Comparison of ENCODE assay signal across 9 cellular contexts in genomic region chr3:38139652-38140051, GRCh38. TPM values are rescaled to one million over a fixed set of nuclear protein-coding genes. Genes with fewer than 3 reads are reported as not detected.
DNase-seq lines count a peak whose midpoint lies in the region; ATAC-seq and TF ChIP-seq lines count a peak whose summit lies in the region.
"Had no signal": no experiment of that assay in that cellular context is flagged by ENCODE, and none has a peak within 500 bp of the region (broad histone marks: within the 10 kb centered on the region; RNA-seq: fewer than 3 reads in every experiment).

No MANE protein-coding gene starts in this region.

- H3K4me1 ChIP-seq in DND-41 (ENCODE audit: insufficient read depth, low read length) (peaks cover 45% of the 10 kb centered on the region), RWPE2 (ENCODE audit: insufficient read depth, poor library complexity, severe bottlenecking) (peaks cover 12% of the 10 kb centered on the region), prostate gland (replicated peaks) (peaks cover 3% of the 10 kb centered on the region)

- ATAC-seq in DND-41 (ENCODE audit: insufficient read depth, low read depth) (no peak), RWPE2 (ENCODE audit: low read depth) (no peak), GM21717 (IDR thresholded peaks at IDR 0.05; ENCODE audit: unreplicated experiment) (no peak), HG03342 (IDR thresholded peaks at IDR 0.05; ENCODE audit: unreplicated experiment) (no peak)

- no peaks in the 10 kb centered on the region for H4K20me1 ChIP-seq in DND-41 (ENCODE audit: insufficient read depth, low read length)

- TF ChIP-seq CTCF in DND-41 (IDR thresholded peaks at IDR 0.05; ENCODE audit: borderline replicate concordance, extremely low read depth, low read length, poor library complexity, severe bottlenecking): no peak
- TF ChIP-seq CTCF in RWPE2 (IDR thresholded peaks at IDR 0.05; ENCODE audit: poor library complexity, severe bottlenecking): no peak
- TF ChIP-seq CTCF in fibroblast of mammary gland (conservative IDR thresholded peaks at IDR 0.05; ENCODE audit: control insufficient read depth, insufficient read depth, low read depth, low read length): no peak
- no peak for TF ChIP-seq CTCF in prostate gland (IDR thresholded peaks at IDR 0.05)

- intact Hi-C loops in prostate gland (cut with DNase I): loop anchor here (2.0 to 10.0 kb wide), 4 partner anchors 25 to 345 kb away; partner anchors contain the start of genes ACVR2B and OXSR1

- peak overlapping the region in 1 of 2 experiments; percentile 92; a peak in 3 of 4 replicates for H3K4me3 ChIP-seq in DND-41 (ENCODE audit: low read depth in 1 of 2, low read length in 2 of 2)
- H3K4me3 ChIP-seq in RWPE2 (ENCODE audit: severe bottlenecking): peak overlapping the region; percentile 42
- peak overlapping the region; percentile 79 for H3K4me3 ChIP-seq in fibroblast of mammary gland (ENCODE audit: control insufficient read depth, low read depth, low read length)
- H3K4me3 ChIP-seq in prostate gland: peak overlapping the region; percentile 63 to 90

- H3K27me3 ChIP-seq in DND-41 (ENCODE audit: insufficient read depth, low read length, poor library complexity): no peaks in the 10 kb centered on the region
- H3K27me3 ChIP-seq in RWPE2 (ENCODE audit: insufficient read depth, poor library complexity, severe bottlenecking): no peaks in the 10 kb centered on the region
- H3K27me3 ChIP-seq in prostate gland (replicated peaks; ENCODE audit: insufficient read depth): no peaks in the 10 kb centered on the region

- H3K9ac ChIP-seq in DND-41 (ENCODE audit: low read depth, low read length): peak overlapping the region; percentile 96

- no peak for TF ChIP-seq POLR2A in prostate gland (IDR thresholded peaks at IDR 0.05)

- peaks cover 35% of the 10 kb centered on the region for H3K36me3 ChIP-seq in DND-41 (ENCODE audit: insufficient read depth, low read length)
- peaks cover 5% of the 10 kb centered on the region for H3K36me3 ChIP-seq in RWPE2 (ENCODE audit: low read depth)
- no peaks in the 10 kb centered on the region for H3K36me3 ChIP-seq in prostate gland

- H3K27ac ChIP-seq in DND-41 (ENCODE audit: low read length) (peak overlapping the region; percentile 78), RWPE2 (ENCODE audit: poor library complexity, severe bottlenecking) (peak overlapping the region; percentile 76), prostate gland (peak overlapping the region in 1 of 2 donors; percentile 91)

- no peak overlapping the region for H2AFZ ChIP-seq in DND-41 (ENCODE audit: low read depth, low read length)

- no peak for DNase-seq in DND-41
- no peak for DNase-seq in RWPE2 (ENCODE audit: low spot score)
- no peak for DNase-seq in fibroblast of mammary gland (ENCODE audit: low read depth)
- DNase-seq in prostate gland (ENCODE audit: low spot score): no peak
- DNase-seq in NOMO-1 (lab: John Stamatoyannopoulos, UW; ENCODE audit: unreplicated experiment in 2 of 2): no peak
- no peak for DNase-seq in A172 (ENCODE audit: low spot score)
- DNase-seq: NCI-H510A had no signal

- WGBS in prostate gland: 73% methylated on average over 7 of the region's 7 CpGs

- H3K4me2 ChIP-seq in DND-41 (ENCODE audit: insufficient read depth, low read length): peak overlapping the region; percentile 97

- H3K79me2 ChIP-seq in DND-41 (ENCODE audit: insufficient read depth, low read length): peaks cover 44% of the 10 kb centered on the region

- H3K9me3 ChIP-seq in DND-41 (ENCODE audit: insufficient read depth, low read length, severe bottlenecking): no peaks in the 10 kb centered on the region
- no peaks in the 10 kb centered on the region for H3K9me3 ChIP-seq in RWPE2 (ENCODE audit: severe bottlenecking)
- no peaks in the 10 kb centered on the region for H3K9me3 ChIP-seq in prostate gland

RNA-seq across cellular contexts. Expression of gene MYD88, which starts 1.2 kb away (rescaled TPM):
- total RNA-seq in prostate gland: 10 to 100 TPM; 21.4 to 30.8 TPM
- total RNA-seq in A172 (2014; rRNA removed; shearing (Covaris generic)): 0.93 and 2.1 TPM in 2 replicates

RNA-seq across cellular contexts. Expression of gene ACAA1, which starts 2.7 kb away (rescaled TPM):
- total RNA-seq in prostate gland: 100 to 1,000 TPM in 1 of 2 donors, 10 to 100 TPM in 1; 89.8 to 112 TPM
- total RNA-seq in A172 (2014; rRNA removed; shearing (Covaris generic)): 17.7 and 18.1 TPM in 2 replicates

RNA-seq across cellular contexts. Expression of gene OXSR1, which starts 25.7 kb away (rescaled TPM):
- total RNA-seq in prostate gland: 10 to 100 TPM; 21.2 to 32.7 TPM
- total RNA-seq in A172 (2014; rRNA removed; shearing (Covaris generic)): 38.8 and 44.7 TPM in 2 replicates
